Comparison of ENCODE assay signal across 11 cellular contexts in genomic region chr10:95388539-95388938, GRCh38.
DNase-seq lines count a peak whose midpoint lies in the region; ATAC-seq and TF ChIP-seq lines count a peak whose summit lies in the region.
"Had no signal": no experiment of that assay in that cellular context is flagged by ENCODE, and none has a peak within 500 bp of the region (broad histone marks: within the 10 kb centered on the region; RNA-seq: fewer than 3 reads in every experiment).

No MANE protein-coding gene starts in this region.

- no peaks in the 10 kb centered on the region for H3K27me3 ChIP-seq in lung (ENCODE audit: control insufficient read depth, insufficient read depth)

- H3K27ac ChIP-seq in caudate nucleus (ENCODE audit: low read depth, low read length), result peak overlapping the region; percentile 49
- H3K27ac ChIP-seq in lung (ENCODE audit: low read depth in 1 of 2, low read length in 1 of 2), result peak overlapping the region; percentile 9 to 55

- peaks cover 9 to 17% of the 10 kb centered on the region in 2 donors for H3K4me1 ChIP-seq in lung (ENCODE audit: control insufficient read depth in 2 of 2, insufficient read depth in 2 of 2, low read length in 2 of 2)

- ATAC-seq in lung (ENCODE audit: insufficient read depth, low FRiP score) (no peak), HG03520 (IDR thresholded peaks at IDR 0.05; ENCODE audit: unreplicated experiment) (no peak)
- ATAC-seq in activated CD4-positive, CD25-positive, alpha-beta regulatory T cell treated with anti-CD3 and anti-CD28 coated beads, Interleukin-2, amount 50 U/mL, for 24 hours, result no peak
- ATAC-seq: activated naive CD8-positive, alpha-beta T cell treated with anti-CD3 and anti-CD28 coated beads, Interleukin-2, amount 50 U/mL, for 24 hours had no signal

- peaks cover 8 to 21% of the 10 kb centered on the region in 2 donors for H3K36me3 ChIP-seq in lung (ENCODE audit: control insufficient read depth in 2 of 2, insufficient read depth in 2 of 2, low read length in 2 of 2)

- no peaks in the 10 kb centered on the region for H3K9me3 ChIP-seq in lung (ENCODE audit: control insufficient read depth in 2 of 2, insufficient read depth in 1 of 2, low read length in 1 of 2)

- DNase-seq in Ammon's horn (ENCODE audit: low spot score) (peak; percentile 70), NCI-H146 treated with DMSO at 0.1 percent for 48 hours (lab: John Stamatoyannopoulos, UW; ENCODE audit: unreplicated experiment) (peak; percentile 27), caudate nucleus (lab: John Stamatoyannopoulos, UW) (peak in 8 of 61 donors; percentile 18 to 66 (median 30)), lung (ENCODE audit: low spot score) (no peak), UCSD-AML1 (lab: John Stamatoyannopoulos, UW; ENCODE audit: unreplicated experiment) (no peak), Kasumi-1 (lab: John Stamatoyannopoulos, UW) (no peak)
- DNase-seq: activated naive CD8-positive, alpha-beta T cell treated with anti-CD3 and anti-CD28 coated beads, Interleukin-2, amount 50 U/mL, for 24 hours; T-helper 1 cell had no signal

- no peak for TF ChIP-seq CTCF in lung (IDR thresholded peaks at IDR 0.05; ENCODE audit: control extremely low read depth, extremely low read depth)

- H3K4me3 ChIP-seq in lung, result no peak overlapping the region
- H3K4me3 ChIP-seq: skin epidermis had no signal

- 16 to 52% methylated on average over 1 of the region's 1 CpG for WGBS in lung, 2 donors

Comparison
In these comparisons a context has a peak if more than half of its experiments do, and no peak if none do; other contexts are left out.
1. DNase-seq: peak in Ammon's horn (single experiment) and NCI-H146 treated with DMSO at 0.1 percent for 48 hours (single experiment); none in lung (single experiment), UCSD-AML1 (single experiment) and Kasumi-1 (0 of 2).